12 cellular contexts compared by ENCODE assay signal in the genomic region with DNA sequence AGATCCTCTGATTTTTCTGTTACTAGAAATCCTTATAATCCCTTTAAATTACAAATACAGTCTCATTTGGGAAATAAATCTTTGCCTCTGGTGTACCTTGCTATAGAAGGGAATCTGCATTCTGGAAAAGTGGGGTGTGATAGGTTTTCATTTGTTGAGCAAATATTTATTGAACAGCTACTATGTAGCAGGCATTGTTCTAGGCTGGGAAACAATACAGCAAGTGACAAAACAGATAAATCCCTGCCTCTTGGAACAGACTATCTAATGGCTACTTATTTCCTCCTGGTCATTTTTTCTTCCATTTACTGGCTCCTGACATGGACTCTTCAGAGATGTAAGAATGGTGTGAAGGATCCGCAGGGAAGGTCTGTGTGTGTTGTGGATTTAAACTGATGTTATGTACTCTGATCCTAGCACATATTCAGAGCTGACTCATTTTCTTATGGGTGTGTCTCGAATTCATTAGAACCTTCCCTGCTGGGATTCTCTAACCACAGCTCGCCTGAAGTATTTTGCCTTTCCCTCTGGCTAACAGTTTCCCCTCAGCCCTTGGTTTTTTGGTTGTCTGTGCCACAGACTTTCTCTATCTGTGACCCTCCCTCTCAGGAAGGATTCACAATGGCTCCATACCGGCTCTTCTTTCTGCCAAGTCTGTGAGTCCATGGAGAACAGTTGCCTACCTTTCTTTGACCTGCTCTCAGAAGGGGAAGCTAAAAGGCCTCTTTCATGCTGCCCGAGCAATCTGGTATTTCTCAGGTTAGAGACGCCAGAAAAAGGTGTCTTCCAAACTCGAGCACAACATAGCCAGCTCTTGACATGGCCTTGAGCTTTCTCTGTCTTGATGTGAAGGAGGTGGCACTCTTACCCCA. TPM values are rescaled to one million over a fixed set of nuclear protein-coding genes. Genes with fewer than 3 reads are reported as not detected.
A peak's percentile ranks its signal among the peaks of the same experiment; 100 is the strongest.
DNase-seq lines count a peak whose midpoint lies in the region; ATAC-seq, FAIRE-seq and TF ChIP-seq lines count a peak whose summit lies in the region.
"Had no signal": no experiment of that assay in that cellular context is flagged by ENCODE, and none has a peak within 500 bp of the region (broad histone marks: within the 10 kb centered on the region; RNA-seq: fewer than 3 reads in every experiment).

No MANE protein-coding gene starts in this region.

- H3K36me3 ChIP-seq in astrocyte (ENCODE audit: insufficient read depth, low read length) (no peaks in the 10 kb centered on the region), kidney epithelial cell (ENCODE audit: control insufficient read depth, insufficient read depth, low read length) (no peaks in the 10 kb centered on the region), Karpas-422 (ENCODE audit: insufficient read depth, low read length) (no peaks in the 10 kb centered on the region)

- ATAC-seq in HG03025 (IDR thresholded peaks at IDR 0.05; ENCODE audit: low FRiP score, unreplicated experiment), result no peak

- H3K4me3 Mint-ChIP-seq in astrocyte (ENCODE audit: unreplicated experiment), result no peak overlapping the region
- H3K4me3 Mint-ChIP-seq: activated T-helper 1 cell treated with anti-CD3 and anti-CD28 coated beads, Interleukin-12 subunit alpha, Interleukin-12 subunit beta, Interleukin-2, Interleukin-4 antibody, amounts not matched to agents 30 ng/mL and 10 ng/mL and 1 ng/mL, durations not matched to agents 14 hours and 24 hours and 36 hours had no signal

- H3K4me2 ChIP-seq in astrocyte (ENCODE audit: low read length) (peak overlapping the region; percentile 55), Karpas-422 (ENCODE audit: low read depth, low read length, poor library complexity, severe bottlenecking) (no peak overlapping the region)

- H4K20me1 ChIP-seq in astrocyte (ENCODE audit: insufficient read depth, low read length) (no peaks in the 10 kb centered on the region), Karpas-422 (ENCODE audit: insufficient read depth, low read depth, low read length) (no peaks in the 10 kb centered on the region)

- FAIRE-seq in astrocyte (lab: Jason Lieb, UNC), result peak; percentile 74

- no peak overlapping the region for H3K9ac ChIP-seq in astrocyte (ENCODE audit: low read length)
- H3K9ac ChIP-seq in Karpas-422 (ENCODE audit: low read length), result no peak overlapping the region

- H3K27ac ChIP-seq in astrocyte (ENCODE audit: low read depth, low read length) (peak overlapping the region; percentile 55), Karpas-422 (ENCODE audit: low read length) (no peak overlapping the region)
- H3K27ac ChIP-seq: sigmoid colon had no signal

- H2AFZ ChIP-seq in astrocyte (ENCODE audit: low read depth, low read length), result peak overlapping the region; percentile 36
- no peak overlapping the region for H2AFZ ChIP-seq in Karpas-422 (ENCODE audit: low read length)

- H3K27me3 ChIP-seq in astrocyte (ENCODE audit: insufficient read depth, low read length) (no peaks in the 10 kb centered on the region), kidney epithelial cell (ENCODE audit: control insufficient read depth, insufficient read depth, low read length) (no peaks in the 10 kb centered on the region), Karpas-422 (ENCODE audit: low read length) (no peaks in the 10 kb centered on the region)
- H3K27me3 ChIP-seq: sigmoid colon had no signal

- DNase-seq in AG10803 (ENCODE audit: low read depth) (peak; percentile 55), HPDE6-E6E7 (ENCODE audit: extremely low spot score) (peak; percentile 65), astrocyte (ENCODE audit: low read depth) (peak; percentile 85), kidney epithelial cell (ENCODE audit: low read depth) (peak; percentile 18), KG1 (lab: John Stamatoyannopoulos, UW) (no peak), Karpas-422 (no peak), T-helper 9 cell (no peak)
- DNase-seq: effector memory CD4-positive, alpha-beta T cell; NCI-H526; sigmoid colon had no signal

- no peaks in the 10 kb centered on the region for H3K9me3 Mint-ChIP-seq in astrocyte (ENCODE audit: unreplicated experiment)
- H3K9me3 Mint-ChIP-seq: activated T-helper 1 cell treated with anti-CD3 and anti-CD28 coated beads, Interleukin-12 subunit alpha, Interleukin-12 subunit beta, Interleukin-2, Interleukin-4 antibody, amounts not matched to agents 30 ng/mL and 10 ng/mL and 1 ng/mL, durations not matched to agents 14 hours and 24 hours and 36 hours had no signal

- H3K4me1 Mint-ChIP-seq in astrocyte (ENCODE audit: low read depth, unreplicated experiment), result peaks cover 6% of the 10 kb centered on the region

- peak overlapping the region; percentile 44 for H3K27ac Mint-ChIP-seq in astrocyte (ENCODE audit: unreplicated experiment)
- H3K27ac Mint-ChIP-seq: activated T-helper 1 cell treated with anti-CD3 and anti-CD28 coated beads, Interleukin-12 subunit alpha, Interleukin-12 subunit beta, Interleukin-2, Interleukin-4 antibody, amounts not matched to agents 30 ng/mL and 10 ng/mL and 1 ng/mL, durations not matched to agents 14 hours and 24 hours and 36 hours had no signal

- H3K27me3 Mint-ChIP-seq in astrocyte (ENCODE audit: low read depth, unreplicated experiment), result no peaks in the 10 kb centered on the region

- H3K36me3 Mint-ChIP-seq in astrocyte (ENCODE audit: low read depth, unreplicated experiment), result no peaks in the 10 kb centered on the region

- H3K4me1 ChIP-seq in astrocyte (ENCODE audit: insufficient read depth, low read length) (peaks cover 16% of the 10 kb centered on the region), Karpas-422 (ENCODE audit: low read length) (no peaks in the 10 kb centered on the region)

- H3K9me2 ChIP-seq in Karpas-422 (replicated peaks; ENCODE audit: insufficient read depth, low read length), result no peaks in the 10 kb centered on the region

- H3K79me2 ChIP-seq in astrocyte (ENCODE audit: insufficient read depth, low read length) (no peaks in the 10 kb centered on the region), Karpas-422 (ENCODE audit: low read length) (no peaks in the 10 kb centered on the region)

- no peak for TF ChIP-seq CTCF in AG10803 (conservative IDR thresholded peaks at IDR 0.05; ENCODE audit: low read length)
- TF ChIP-seq CTCF in astrocyte (IDR thresholded peaks at IDR 0.05; ENCODE audit: insufficient read depth, low read depth, low read length), result no peak
- no peak for TF ChIP-seq CTCF in kidney epithelial cell (IDR thresholded peaks at IDR 0.05; ENCODE audit: insufficient read depth, low read length, poor library complexity, severe bottlenecking)

- H3K4me3 ChIP-seq in AG10803 (ENCODE audit: low read length) (no peak overlapping the region), astrocyte (ENCODE audit: insufficient read depth, low read depth, low read length) (no peak overlapping the region), kidney epithelial cell (ENCODE audit: low read depth, low read length) (no peak overlapping the region), Karpas-422 (ENCODE audit: low read length) (no peak overlapping the region)
- H3K4me3 ChIP-seq: sigmoid colon had no signal

- H3K9me3 ChIP-seq in astrocyte (ENCODE audit: insufficient read depth, low read depth, low read length), result no peaks in the 10 kb centered on the region
- no peaks in the 10 kb centered on the region for H3K9me3 ChIP-seq in Karpas-422 (ENCODE audit: low read length)
- H3K9me3 ChIP-seq: sigmoid colon had no signal

RNA-seq across cellular contexts. Expression of a gene that starts 53.7 kb away (rescaled TPM):
- total RNA-seq in astrocyte, result 1.7 and 2.2 TPM in 2 replicates
- 6.4 and 7.6 TPM in 2 replicates for total RNA-seq in kidney epithelial cell
- total RNA-seq in Karpas-422 (2014; rRNA removed; shearing (Covaris generic); ENCODE audit: low replicate concordance), result 3.2 and 5.0 TPM in 2 replicates

Comparison
In these comparisons a context has a peak if more than half of its experiments do, and no peak if none do; other contexts are left out.
1. DNase-seq: peak in AG10803 (single experiment), HPDE6-E6E7 (single experiment), astrocyte (single experiment) and kidney epithelial cell (single experiment); none in KG1 (single experiment), Karpas-422 (single experiment) and T-helper 9 cell (single experiment).